In the genomic region with DNA sequence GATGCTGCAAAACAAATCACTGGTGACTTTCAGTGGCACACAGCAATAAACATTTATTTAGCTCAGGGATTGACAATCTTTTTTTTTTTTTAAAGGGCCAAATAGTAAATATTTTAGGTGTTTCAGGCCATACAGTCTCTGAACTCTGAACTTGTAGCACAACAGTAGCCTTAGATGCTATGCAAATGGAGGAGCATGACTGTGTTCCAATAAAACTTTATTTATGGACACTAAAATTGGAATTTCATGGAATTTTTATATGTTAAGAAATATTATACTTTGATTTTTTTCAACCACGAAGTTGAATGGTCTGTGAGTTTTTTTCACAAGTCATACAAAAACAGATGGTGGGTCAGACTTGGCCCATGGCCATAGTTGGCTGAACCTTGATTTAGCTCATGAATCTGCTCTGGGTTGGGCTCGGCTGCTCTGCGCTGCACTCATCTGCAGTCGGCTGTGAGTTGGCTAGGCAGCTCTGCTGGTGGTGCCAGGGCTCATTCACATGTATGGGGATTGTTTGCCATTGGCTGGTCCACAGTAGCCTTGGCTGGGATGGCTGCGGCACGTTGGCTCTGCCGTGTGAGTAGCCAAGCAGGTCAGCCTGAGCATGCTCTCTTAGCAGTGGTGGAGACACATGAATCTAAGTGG, we compare ENCODE assay signal across 2 cellular contexts.
TF ChIP-seq lines count a peak whose summit lies in the region.

No MANE protein-coding gene starts in this region.

TF ChIP-seq in A549, 52 proteins besides CTCF, POLR2A, EP300 and RAD21:
- TF ChIP-seq GATA3 (IDR thresholded peaks at IDR 0.05; ENCODE audit: borderline replicate concordance) (no peak), PHF8 (IDR thresholded peaks at IDR 0.05; ENCODE audit: borderline replicate concordance, low read depth) (no peak), JUN (IDR thresholded peaks at IDR 0.05) (no peak), CBX8 (IDR thresholded peaks at IDR 0.05) (no peak), HDAC2 (IDR thresholded peaks at IDR 0.05) (no peak), CBX2 (IDR thresholded peaks at IDR 0.05; ENCODE audit: borderline replicate concordance, low read depth) (no peak), NFE2L2 (conservative IDR thresholded peaks at IDR 0.05; ENCODE audit: low read length) (no peak), JUNB (IDR thresholded peaks at IDR 0.05) (no peak), MAFK (IDR thresholded peaks at IDR 0.05; ENCODE audit: partially characterized antibody) (no peak), EHMT2 (IDR thresholded peaks at IDR 0.05; ENCODE audit: low read depth) (no peak), CHD4 (IDR thresholded peaks at IDR 0.05; ENCODE audit: borderline replicate concordance) (no peak), RFX5 (IDR thresholded peaks at IDR 0.05) (no peak), HES2 (IDR thresholded peaks at IDR 0.05) (no peak)

TF ChIP-seq in endothelial cell of umbilical vein, 7 proteins besides CTCF, POLR2A, EP300 and RAD21:
- no peak for TF ChIP-seq MYC (IDR thresholded peaks at IDR 0.05; ENCODE audit: low read depth, low read length)
- no peak for TF ChIP-seq JUN (IDR thresholded peaks at IDR 0.05; ENCODE audit: borderline replicate concordance, insufficient read depth, insufficient read length, low read depth)
- TF ChIP-seq POLR2AphosphoS5 (IDR thresholded peaks at IDR 0.05; ENCODE audit: insufficient read depth, low read depth, low read length): no peak
- no peak for TF ChIP-seq EZH2 (IDR thresholded peaks at IDR 0.05; ENCODE audit: borderline replicate concordance, low read depth, low read length, severe bottlenecking)
- TF ChIP-seq, protein P1, sequence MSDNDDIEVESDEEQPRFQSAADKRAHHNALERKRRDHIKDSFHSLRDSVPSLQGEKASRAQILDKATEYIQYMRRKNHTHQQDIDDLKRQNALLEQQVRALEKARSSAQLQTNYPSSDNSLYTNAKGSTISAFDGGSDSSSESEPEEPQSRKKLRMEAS (IDR thresholded peaks at IDR 0.05; ENCODE audit: insufficient read depth, insufficient read length): no peak
- no peak for TF ChIP-seq FOS (IDR thresholded peaks at IDR 0.05; ENCODE audit: borderline replicate concordance, insufficient read depth, low read length)
- TF ChIP-seq GATA2 (IDR thresholded peaks at IDR 0.05; ENCODE audit: insufficient read depth, insufficient read length, low read depth, low read length): no peak
